ENCODE assay signal across 15 cellular contexts in the genomic region with DNA sequence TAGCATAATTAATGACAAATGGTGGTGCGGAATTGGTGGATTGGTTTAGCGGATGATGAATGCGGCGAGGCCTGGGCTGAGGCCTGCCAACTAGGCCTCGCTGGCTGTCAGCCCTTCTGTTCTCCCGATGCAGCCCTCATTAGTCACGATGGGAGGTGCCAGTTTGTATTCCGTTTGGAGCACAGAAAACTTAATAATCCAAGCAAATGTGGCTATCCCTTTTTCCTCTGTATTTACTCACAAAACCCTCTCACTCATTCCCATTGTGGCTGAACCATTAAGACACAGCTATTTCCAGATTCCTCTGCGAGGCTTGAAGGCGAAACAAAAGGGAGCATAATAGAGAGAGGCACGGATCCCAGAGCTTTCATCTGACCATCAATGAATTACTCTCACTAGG.
DNase-seq lines count a peak whose midpoint lies in the region; ATAC-seq and TF ChIP-seq lines count a peak whose summit lies in the region.
"Had no signal": no experiment of that assay in that cellular context is flagged by ENCODE, and none has a peak within 500 bp of the region (broad histone marks: within the 10 kb centered on the region; RNA-seq: fewer than 3 reads in every experiment).

No MANE protein-coding gene starts in this region.

- no peaks in the 10 kb centered on the region for H4K20me1 ChIP-seq in osteoblast (ENCODE audit: insufficient read depth, low read length)

- TF ChIP-seq POLR2A in right lobe of liver (IDR thresholded peaks at IDR 0.05), result no peak

- intact Hi-C loops in right lobe of liver (cut with DNase I), result no loop called here

- no peak overlapping the region for H3K4me3 ChIP-seq in right lobe of liver
- no peak overlapping the region for H3K4me3 ChIP-seq in osteoblast (ENCODE audit: insufficient read depth, low read length)

- no peak overlapping the region for H2AFZ ChIP-seq in osteoblast (ENCODE audit: low read length)

- H3K4me2 ChIP-seq in osteoblast (ENCODE audit: insufficient read depth, low read length), result no peak overlapping the region

- H3K27ac ChIP-seq in right lobe of liver (no peak overlapping the region), osteoblast (ENCODE audit: low read depth, low read length) (no peak overlapping the region)
- H3K27ac ChIP-seq: VCaP had no signal

- H3K27me3 ChIP-seq in right lobe of liver, result no peaks in the 10 kb centered on the region
- H3K27me3 ChIP-seq in osteoblast (ENCODE audit: insufficient read depth, low read length), result no peaks in the 10 kb centered on the region

- H3K79me2 ChIP-seq in osteoblast (ENCODE audit: insufficient read depth, low read length), result no peaks in the 10 kb centered on the region

- no peak for TF ChIP-seq CTCF in right lobe of liver (IDR thresholded peaks at IDR 0.05)
- no peak for TF ChIP-seq CTCF in osteoblast (IDR thresholded peaks at IDR 0.05; ENCODE audit: extremely low read depth, low read depth, low read length)

- DNase-seq in G401 (ENCODE audit: low spot score), result peak; percentile 69
- peak; percentile 26 for DNase-seq in NCI-H2227 (lab: John Stamatoyannopoulos, UW; ENCODE audit: unreplicated experiment)
- peak; percentile 62 for DNase-seq in fibroblast of gingiva (ENCODE audit: low read depth)
- peak in 45 of 56 donors; percentile 18 to 84 (median 57) for DNase-seq in nucleus accumbens (lab: John Stamatoyannopoulos, UW)
- DNase-seq in right lobe of liver, result no peak
- DNase-seq in kidney glomerular epithelial cell (lab: John Stamatoyannopoulos, UW), result no peak
- no peak for DNase-seq in osteoblast (ENCODE audit: insufficient read length, low spot score, missing footprints)
- DNase-seq: activated T-cell treated with anti-CD3 and anti-CD28 coated beads for 4 hours; amniotic stem cell; CD4-positive, alpha-beta memory T cell; kidney; NCI-H69; SHP77 had no signal

- WGBS in right lobe of liver (ENCODE audit: insufficient coverage, low coverage, low lambda C conversion rate, missing lambda C conversion rate), result 91% methylated on average over 9 of the region's 11 CpGs

- peaks cover 0 to 5% (median 0%) of the 10 kb centered on the region in 4 donors for H3K36me3 ChIP-seq in right lobe of liver
- no peaks in the 10 kb centered on the region for H3K36me3 ChIP-seq in osteoblast (ENCODE audit: insufficient read depth, low read length)

- in situ Hi-C loops in G401 (cut with HindIII; ENCODE audit: low sequenced_read_pairs), result no loop called here

- H3K9me3 ChIP-seq in right lobe of liver, result no peaks in the 10 kb centered on the region
- no peaks in the 10 kb centered on the region for H3K9me3 ChIP-seq in osteoblast (ENCODE audit: low read depth, low read length)

- ATAC-seq in right lobe of liver (no peak), HG03280 (IDR thresholded peaks at IDR 0.05; ENCODE audit: unreplicated experiment) (no peak)

- H3K4me1 ChIP-seq in right lobe of liver (no peaks in the 10 kb centered on the region), osteoblast (ENCODE audit: insufficient read depth, low read length) (peaks cover 21% of the 10 kb centered on the region)

Comparison
In these comparisons a context has a peak if more than half of its experiments do, and no peak if none do; other contexts are left out.
1. DNase-seq: peak in G401 (single experiment), NCI-H2227 (single experiment), fibroblast of gingiva (single experiment) and nucleus accumbens (45 of 56); none in right lobe of liver (0 of 3), kidney glomerular epithelial cell (single experiment) and osteoblast (single experiment).